Comparison of ENCODE assay signal across 13 cellular contexts in genomic region chr1:212124891-212125582, GRCh38.
DNase-seq lines count a peak whose midpoint lies in the region; ATAC-seq, FAIRE-seq and TF ChIP-seq lines count a peak whose summit lies in the region.
"Had no signal": no experiment of that assay in that cellular context is flagged by ENCODE, and none has a peak within 500 bp of the region (broad histone marks: within the 10 kb centered on the region; RNA-seq: fewer than 3 reads in every experiment).

No MANE protein-coding gene starts in this region.

- no peaks in the 10 kb centered on the region for H3K9me1 ChIP-seq in K562 (ENCODE audit: control insufficient read depth, insufficient read depth, low read length)

- DNase-seq in activated CD4-positive, alpha-beta T cell treated with anti-CD3 and anti-CD28 coated beads for 36 hours = peak; percentile 11
- no peak for DNase-seq in activated CD4-positive, alpha-beta T cell treated with anti-CD3 and anti-CD28 coated beads for 48 hours
- DNase-seq in Kasumi-1 (lab: John Stamatoyannopoulos, UW) (peak; percentile 92 to 93), K562 (ENCODE audit: extremely low read depth in 1 of 4, low spot score in 3 of 4) (no peak), mucosa of descending colon (peak in 2 of 3 donors; percentile 59 to 75), smooth muscle cell (lab: John Stamatoyannopoulos, UW; ENCODE audit: unreplicated experiment) (no peak)
- DNase-seq in stimulated activated CD4-positive, alpha-beta T cell treated with anti-CD3 and anti-CD28 coated beads, Interleukin-2, amount 100 ng/mL, for 24 hours = no peak
- DNase-seq in stimulated activated CD8-positive, alpha-beta memory T cell treated with anti-CD3 and anti-CD28 coated beads, Interleukin-4, amount 100 ng/mL, for 48 hours = no peak
- DNase-seq: activated effector memory CD4-positive, alpha-beta T cell treated with Interleukin-2 at 50 U/mL for 16 hours; NCI-H1092 treated with DMSO at 0.1 percent for 48 hours; SHP77 treated with DMSO at 0.1 percent for 48 hours had no signal

- H3K4me1 ChIP-seq in K562 (replicated peaks in 1 of 2; ENCODE audit: control insufficient read depth in 2 of 2, insufficient read depth in 2 of 2, low read length in 2 of 2) = peaks cover 2 to 15% of the 10 kb centered on the region in 2 experiments
- H3K4me1 ChIP-seq in mucosa of descending colon (ENCODE audit: low read depth) = peaks cover 12% of the 10 kb centered on the region
- no peaks in the 10 kb centered on the region for H3K4me1 ChIP-seq in smooth muscle cell (ENCODE audit: low read depth)

- no peaks in the 10 kb centered on the region for H3K27me3 ChIP-seq in K562 (ENCODE audit: control insufficient read depth in 2 of 2, insufficient read depth in 2 of 2, low read length in 2 of 2)
- H3K27me3 ChIP-seq in smooth muscle cell (ENCODE audit: low read depth) = no peaks in the 10 kb centered on the region
- H3K27me3 ChIP-seq: cardiac muscle cell had no signal

- BruUV-seq in K562 (replicated peaks; lab: Mats Ljungman, UMichigan) = no TSS peak

- no peaks in the 10 kb centered on the region for H3F3A ChIP-seq in smooth muscle cell (ENCODE audit: low read depth)

- H3K27ac ChIP-seq in K562 (ENCODE audit: extremely low read depth, low read depth, low read length) = no peak overlapping the region
- H3K27ac ChIP-seq in smooth muscle cell (ENCODE audit: low read depth) = no peak overlapping the region
- H3K27ac ChIP-seq: cardiac muscle cell, thoracic aorta had no signal

- H3K4me2 ChIP-seq in K562 (ENCODE audit: insufficient read depth, low read length) = no peak overlapping the region
- no peak overlapping the region for H3K4me2 ChIP-seq in smooth muscle cell

- no peak for TF ChIP-seq EP300 in K562 (IDR thresholded peaks at IDR 0.05; ENCODE audit: low read length)

- no peak overlapping the region for H3K4me3 Mint-ChIP-seq in activated CD4-positive, alpha-beta T cell treated with anti-CD3 and anti-CD28 coated beads for 36 hours

- no peaks in the 10 kb centered on the region for H4K20me1 ChIP-seq in K562 (replicated peaks; ENCODE audit: control insufficient read depth, insufficient read depth, low read length)
- no peaks in the 10 kb centered on the region for H4K20me1 ChIP-seq in smooth muscle cell (ENCODE audit: low read depth)

- peaks cover 16% of the 10 kb centered on the region for H3K36me3 Mint-ChIP-seq in activated CD4-positive, alpha-beta T cell treated with anti-CD3 and anti-CD28 coated beads for 36 hours (ENCODE audit: low read depth)

- H3K9ac ChIP-seq in K562 (ENCODE audit: insufficient read depth in 1 of 2, low read depth in 2 of 2, low read length in 2 of 2) (peak overlapping the region in 1 of 2 experiments; percentile 50; a peak in 1 of 4 replicates), smooth muscle cell (ENCODE audit: low read depth) (no peak overlapping the region)

- no peak for TF ChIP-seq POLR2A in K562 (conservative IDR thresholded peaks at IDR 0.05)

- FAIRE-seq in K562 (lab: Jason Lieb, UNC) = no peak

- H3K27ac Mint-ChIP-seq in activated CD4-positive, alpha-beta T cell treated with anti-CD3 and anti-CD28 coated beads for 36 hours = no peak overlapping the region

- H3K79me2 ChIP-seq in K562 (ENCODE audit: control insufficient read depth, insufficient read depth, low read length) (no peaks in the 10 kb centered on the region), smooth muscle cell (ENCODE audit: low read depth) (no peaks in the 10 kb centered on the region)

- TF ChIP-seq RAD21 in K562 (CRISPR knock-in tag; conservative IDR thresholded peaks at IDR 0.05 in 1 of 2, IDR thresholded peaks at IDR 0.05 in 1 of 2) = no peak

- WGBS in K562 (ENCODE audit: insufficient coverage, low coverage, missing lambda C conversion rate) = 62% methylated on average over 7 of the region's 7 CpGs
- 72% methylated on average over 7 of the region's 7 CpGs for WGBS in smooth muscle cell (ENCODE audit: low lambda C conversion rate)

- no peaks in the 10 kb centered on the region for H3K9me3 ChIP-seq in K562 (replicated peaks; ENCODE audit: control insufficient read depth, insufficient read depth, low read depth, low read length)
- H3K9me3 ChIP-seq in mucosa of descending colon = no peaks in the 10 kb centered on the region
- no peaks in the 10 kb centered on the region for H3K9me3 ChIP-seq in smooth muscle cell (replicated peaks; ENCODE audit: low read depth)
- H3K9me3 ChIP-seq: thoracic aorta had no signal

- H3K4me1 Mint-ChIP-seq in activated CD4-positive, alpha-beta T cell treated with anti-CD3 and anti-CD28 coated beads for 36 hours = peaks cover 11% of the 10 kb centered on the region

- intact Hi-C loops in activated CD4-positive, alpha-beta T cell treated with anti-CD3 and anti-CD28 coated beads for 36 hours (cut with DNase I, micrococcal nuclease) = no loop called here
- intact Hi-C loops in K562 (cut with micrococcal nuclease) (no loop called here), mucosa of descending colon (cut with DNase I, micrococcal nuclease) (no loop called here)

- H3K27me3 Mint-ChIP-seq in activated CD4-positive, alpha-beta T cell treated with anti-CD3 and anti-CD28 coated beads for 36 hours = no peaks in the 10 kb centered on the region

- POLR2A ChIA-PET in activated CD4-positive, alpha-beta T cell treated with anti-CD3 and anti-CD28 coated beads for 36 hours (lab: Charles Lee) = interaction anchor here (0.7 kb wide), 1 partner anchor 986 kb away, joined by 4 read pairs; no protein-coding TSS in a partner anchor
- POLR2A ChIA-PET in K562 (lab: Yijun Ruan, JAX) = interaction anchor here (0.6 to 1.2 kb wide), 4 partner anchors 19 to 136 kb away, joined by 3 read pairs; no protein-coding TSS in a partner anchor

- H2AFZ ChIP-seq in K562 (ENCODE audit: low read depth, low read length) (no peak overlapping the region), smooth muscle cell (ENCODE audit: low read depth) (no peak overlapping the region)

- in situ Hi-C loops in K562 (cut with MboI) = no loop called here

- TF ChIP-seq CTCF in K562 (IDR thresholded peaks at IDR 0.05 in 2 of 3, conservative IDR thresholded peaks at IDR 0.05 in 1 of 3; ENCODE audit: insufficient read depth in 2 of 3, low read depth in 1 of 3, low read length in 3 of 3) (no peak), mucosa of descending colon (IDR thresholded peaks at IDR 0.05) (no peak), smooth muscle cell (IDR thresholded peaks at IDR 0.05; ENCODE audit: borderline replicate concordance, insufficient read depth, poor library complexity, severe bottlenecking) (no peak)

- CTCF ChIA-PET in activated CD4-positive, alpha-beta T cell treated with anti-CD3 and anti-CD28 coated beads for 36 hours (lab: Charles Lee) = interaction anchor here (1.3 kb wide), 1 partner anchor 331 kb away, joined by 5 read pairs; no protein-coding TSS in a partner anchor
- CTCF ChIA-PET in K562 (lab: Yijun Ruan, JAX; ENCODE audit: low intra/inter-chr PET ratio) = no interaction called here

- peak; percentile 33 for ATAC-seq in activated CD4-positive, alpha-beta T cell treated with anti-CD3 and anti-CD28 coated beads for 36 hours
- peak; percentile 45; the same call in 2 of the 3 replicates for ATAC-seq in K562
- peak; percentile 96 for ATAC-seq in mucosa of descending colon

- H3K4me3 ChIP-seq in K562 (no peak overlapping the region), mucosa of descending colon (no peak overlapping the region), smooth muscle cell (no peak overlapping the region)
- H3K4me3 ChIP-seq: cardiac muscle cell, thoracic aorta had no signal

- H3K9me3 Mint-ChIP-seq in activated CD4-positive, alpha-beta T cell treated with anti-CD3 and anti-CD28 coated beads for 36 hours (ENCODE audit: low read depth) = no peaks in the 10 kb centered on the region

- peaks cover 15% of the 10 kb centered on the region; the same call in 2 of the 3 replicates for H3K36me3 ChIP-seq in K562 (ENCODE audit: control insufficient read depth, insufficient read depth, low read length)
- H3K36me3 ChIP-seq in mucosa of descending colon (ENCODE audit: low read depth) = no peaks in the 10 kb centered on the region
- H3K36me3 ChIP-seq in smooth muscle cell (ENCODE audit: low read depth) = no peaks in the 10 kb centered on the region
- H3K36me3 ChIP-seq: cardiac muscle cell, thoracic aorta had no signal

TF ChIP-seq in K562, 482 proteins besides CTCF, POLR2A, EP300 and RAD21:
- TF ChIP-seq RBM25 (IDR thresholded peaks at IDR 0.05; ENCODE audit: low read depth, low read length, severe bottlenecking) (peak; percentile 90), TRIM25 (IDR thresholded peaks at IDR 0.05; ENCODE audit: borderline replicate concordance) (no peak), NFIC (IDR thresholded peaks at IDR 0.05) (peak; percentile 92), BRF1 (IDR thresholded peaks at IDR 0.05; ENCODE audit: borderline replicate concordance, extremely low read depth, insufficient read length) (no peak), TCF7L2 (IDR thresholded peaks at IDR 0.05; ENCODE audit: low read depth, low read length) (no peak), CEBPB (tag; IDR thresholded peaks at IDR 0.05) (peak; percentile 27; the same call in 1 of the 2 replicates), E2F3 (CRISPR knock-in tag; IDR thresholded peaks at IDR 0.05) (no peak), MAFK (IDR thresholded peaks at IDR 0.05; ENCODE audit: low read length) (no peak), CEBPG (CRISPR knock-in tag; IDR thresholded peaks at IDR 0.05) (peak; percentile 23; the same call in 1 of the 2 replicates), CEBPG (tag; conservative IDR thresholded peaks at IDR 0.05 in 1 of 2, IDR thresholded peaks at IDR 0.05 in 1 of 2) (no peak), CBX3 (IDR thresholded peaks at IDR 0.05; ENCODE audit: borderline replicate concordance in 1 of 2, low read length in 2 of 2) (no peak), CBX5 (IDR thresholded peaks at IDR 0.05; ENCODE audit: borderline replicate concordance, low read depth) (no peak), NFIX (CRISPR knock-in tag; IDR thresholded peaks at IDR 0.05; ENCODE audit: low read depth) (peak; percentile 67), BCOR (IDR thresholded peaks at IDR 0.05) (peak; percentile 79), ZNF224 (CRISPR knock-in tag; IDR thresholded peaks at IDR 0.05) (0 out of 2 replicates have a peak, but pooled peaks have one; percentile 32)

Comparison
In these comparisons a context has a peak if more than half of its experiments do, and no peak if none do; other contexts are left out.
1. DNase-seq: peak in activated CD4-positive, alpha-beta T cell treated with anti-CD3 and anti-CD28 coated beads for 36 hours (single experiment), Kasumi-1 (2 of 2) and mucosa of descending colon (2 of 3); none in activated CD4-positive, alpha-beta T cell treated with anti-CD3 and anti-CD28 coated beads for 48 hours (single experiment), K562 (0 of 4), stimulated activated CD4-positive, alpha-beta T cell treated with anti-CD3 and anti-CD28 coated beads, Interleukin-2, amount 100 ng/mL, for 24 hours (0 of 2), smooth muscle cell (single experiment) and stimulated activated CD8-positive, alpha-beta memory T cell treated with anti-CD3 and anti-CD28 coated beads, Interleukin-4, amount 100 ng/mL, for 48 hours (single experiment).
2. ATAC-seq: peak in every context shown above with its lines; median percentile 96 in mucosa of descending colon; 45 in K562; 33 in activated CD4-positive, alpha-beta T cell treated with anti-CD3 and anti-CD28 coated beads for 36 hours.